Comparison of ENCODE assay signal across 20 cellular contexts in the genomic region with DNA sequence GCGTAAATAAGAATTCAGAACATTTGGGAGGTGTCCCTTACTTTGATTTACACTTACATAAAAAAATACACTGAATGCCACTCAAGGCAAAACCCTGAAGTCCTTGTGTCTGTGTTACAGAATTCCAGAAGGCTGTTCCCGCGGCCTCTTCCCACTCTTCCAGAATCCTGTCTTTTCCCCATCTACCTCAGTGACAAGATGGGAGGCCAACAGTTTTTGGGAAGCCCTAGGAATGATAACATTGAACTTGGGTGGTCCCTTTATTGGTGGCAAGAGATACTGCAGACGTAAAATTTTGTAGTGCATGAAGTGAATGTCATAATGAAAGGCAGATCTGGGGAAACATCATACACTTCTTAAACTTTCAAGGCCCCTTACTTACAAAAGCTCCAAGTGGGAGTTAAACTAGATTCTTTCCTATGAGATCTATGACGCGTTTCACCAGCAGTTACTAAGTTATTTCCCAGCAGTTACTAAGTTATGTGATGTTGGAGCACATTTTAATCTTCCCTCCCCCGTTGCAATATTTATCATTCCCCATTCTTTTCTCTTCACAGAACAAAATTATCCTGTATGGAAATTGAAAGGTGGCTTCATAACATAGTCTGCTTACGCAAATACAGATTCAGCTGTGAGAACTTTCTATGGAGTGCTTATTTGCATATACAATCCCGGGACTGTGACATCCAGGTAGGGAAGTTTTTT.
"Had no signal": no experiment of that assay in that cellular context is flagged by ENCODE, and none has a peak within 500 bp of the region (broad histone marks: within the 10 kb centered on the region; RNA-seq: fewer than 3 reads in every experiment).

No MANE protein-coding gene starts in this region.

- H3K9me3 ChIP-seq: left ventricle myocardium inferior, lower lobe of right lung, psoas muscle, thoracic aorta had no signal

- H3K4me1 ChIP-seq: foreskin keratinocyte, left ventricle myocardium inferior, lower lobe of right lung, psoas muscle had no signal

- ATAC-seq: esophagus mucosa; foreskin keratinocyte; lower lobe of right lung; psoas muscle; sciatic nerve; stimulated activated naive B cell treated with anti-CD40 and anti-IgM and Interleukin-4, amounts not matched to agents 10 μg/mL and 1 μg/mL and 100 μg/mL, for 72 hours; stimulated activated naive CD8-positive, alpha-beta T cell treated with anti-CD3 and anti-CD28 coated beads, Interleukin-15, amount 100 ng/mL, for 72 hours had no signal

- DNase-seq: cortex of kidney; dorsolateral prefrontal cortex; effector CD8-positive, alpha-beta T cell; foreskin keratinocyte; immature natural killer cell; left ventricle myocardium inferior; lower lobe of right lung; mesenchymal stem cell; naive B cell; nephron progenitor cell; psoas muscle; stimulated activated CD4-positive, alpha-beta T cell treated with anti-CD3 and anti-CD28 coated beads, Interleukin-2, amount 100 ng/mL, for 24 hours; stimulated activated CD4-positive, alpha-beta T cell treated with anti-CD3 and anti-CD28 coated beads, Interleukin-4, amount 100 ng/mL, for 4 hours; stimulated activated naive B cell treated with anti-CD40 and anti-IgM and Interleukin-4, amounts not matched to agents 10 μg/mL and 1 μg/mL and 100 μg/mL, for 72 hours; stimulated activated naive CD8-positive, alpha-beta T cell treated with anti-CD3 and anti-CD28 coated beads, Interleukin-15, amount 100 ng/mL, for 72 hours; substantia nigra; trophoblast cell had no signal

- H3K27me3 ChIP-seq: dorsolateral prefrontal cortex had no signal

- H3K4me3 ChIP-seq: dorsolateral prefrontal cortex, left ventricle myocardium inferior, lower lobe of right lung, psoas muscle, thoracic aorta had no signal

- H3K36me3 ChIP-seq: left ventricle myocardium inferior, lower lobe of right lung, thoracic aorta had no signal

- H3K27ac ChIP-seq: foreskin keratinocyte, left ventricle myocardium inferior, lower lobe of right lung, psoas muscle, thoracic aorta had no signal
